In genomic region chr22:41682033-41682807, GRCh38 we compare ENCODE assay signal across 8 cellular contexts. TPM values are rescaled to one million over a fixed set of nuclear protein-coding genes. Genes with fewer than 3 reads are reported as not detected.
DNase-seq lines count a peak whose midpoint lies in the region; ATAC-seq and TF ChIP-seq lines count a peak whose summit lies in the region.

No MANE protein-coding gene starts in this region.

- peak overlapping the region; percentile 87 for H3K9ac ChIP-seq in HCT116 (ENCODE audit: low read length)

- peak overlapping the region; percentile 72 to 77 for H3K4me3 ChIP-seq in HCT116 (replicated peaks in 1 of 2; ENCODE audit: low read depth in 1 of 2, low read length in 2 of 2)

- no peaks in the 10 kb centered on the region for H3K27me3 ChIP-seq in HCT116 (ENCODE audit: insufficient read depth, low read length)

- H3K36me3 ChIP-seq in HCT116 (ENCODE audit: control insufficient read depth in 1 of 2, insufficient read depth in 2 of 2, low read length in 2 of 2), result peaks cover 22 to 27% of the 10 kb centered on the region in 2 experiments; a peak in 3 of 4 replicates

- RAD21 ChIA-PET in HCT116 (lab: Charles Lee; ENCODE audit: low non-redundant PET in 1 of 2, low total read pairs in 2 of 2, uncharacterized antibody in 2 of 2, unreplicated experiment in 2 of 2), result no interaction called here

- no peaks in the 10 kb centered on the region for H3K9me3 ChIP-seq in HCT116 (ENCODE audit: control insufficient read depth in 1 of 2, insufficient read depth in 1 of 2, low read depth in 1 of 2, low read length in 2 of 2)

- TSS peak; percentile 50 for BruUV-seq in HCT116 (replicated peaks; lab: Mats Ljungman, UMichigan)

- H2AFZ ChIP-seq in HCT116 (ENCODE audit: low read depth, low read length, poor library complexity, severe bottlenecking), result no peak overlapping the region

- intact Hi-C loops in HCT116 (cut with micrococcal nuclease), result no loop called here
- intact Hi-C loops in left colon (cut with DNase I, micrococcal nuclease), result no loop called here

- DNase-seq in DMS153 (lab: John Stamatoyannopoulos, UW), result peak; percentile 50
- peak; percentile 73 for DNase-seq in HCT116 (ENCODE audit: low read depth, low spot score)
- peak; percentile 65 for DNase-seq in NCI-H2196 (lab: John Stamatoyannopoulos, UW; ENCODE audit: unreplicated experiment)
- peak; percentile 76 to 82 for DNase-seq in activated CD4-positive, alpha-beta T cell treated with anti-CD3 and anti-CD28 coated beads for 4 hours
- peak; percentile 85 to 86 for DNase-seq in left colon
- peak; percentile 69 to 73 for DNase-seq in stimulated activated CD4-positive, alpha-beta T cell treated with anti-CD3 and anti-CD28 coated beads, Interleukin-15, amount 100 ng/mL, for 48 hours (ENCODE audit: low read depth in 2 of 2)
- DNase-seq in NCI-H128 (lab: John Stamatoyannopoulos, UW; ENCODE audit: unreplicated experiment), result no peak

- H3K27ac ChIP-seq in HCT116 (ENCODE audit: low read depth, low read length), result peak overlapping the region; percentile 66
- H3K27ac ChIP-seq in cingulate gyrus (ENCODE audit: low read depth, low read length), result peak overlapping the region; percentile 76

- peaks cover 100% of the 10 kb centered on the region for H3K79me2 ChIP-seq in HCT116 (ENCODE audit: insufficient read depth, low read length)

- peak; percentile 30 for TF ChIP-seq POLR2A in HCT116 (IDR thresholded peaks at IDR 0.05; ENCODE audit: borderline replicate concordance, extremely low read depth, insufficient read depth, insufficient read length)

- H3K4me2 ChIP-seq in HCT116 (ENCODE audit: low read length), result peak overlapping the region; percentile 66

- H3K9me2 ChIP-seq in HCT116 (ENCODE audit: insufficient read depth), result no peaks in the 10 kb centered on the region

- peaks cover 8 to 29% of the 10 kb centered on the region in 2 experiments for H3K4me1 ChIP-seq in HCT116 (ENCODE audit: control insufficient read depth in 1 of 2, insufficient read depth in 2 of 2, low read length in 2 of 2)

- peak; percentile 91 for ATAC-seq in HCT116
- ATAC-seq in left colon, result peak; percentile 97

- CTCF ChIA-PET in HCT116 (lab: Charles Lee), result no interaction called here

- TF ChIP-seq RAD21 in HCT116 (IDR thresholded peaks at IDR 0.05; ENCODE audit: low read depth), result no peak

- H4K20me1 ChIP-seq in HCT116 (ENCODE audit: insufficient read depth), result peaks cover 36% of the 10 kb centered on the region; the same call in 1 of the 2 replicates

- POLR2A ChIA-PET in HCT116 (lab: Charles Lee), result no interaction called here

- no peak for TF ChIP-seq CTCF in HCT116 (IDR thresholded peaks at IDR 0.05 in 2 of 3, conservative IDR thresholded peaks at IDR 0.05 in 1 of 3; ENCODE audit: borderline replicate concordance in 1 of 3, insufficient read depth in 1 of 3, low read depth in 2 of 3, low read length in 2 of 3)

TF ChIP-seq in HCT116, 20 proteins besides CTCF, POLR2A, EP300 and RAD21:
- peak; percentile 65 for TF ChIP-seq SIN3A (IDR thresholded peaks at IDR 0.05; ENCODE audit: low read depth)
- no peak for TF ChIP-seq JUND (IDR thresholded peaks at IDR 0.05)
- TF ChIP-seq POLR2AphosphoS5 (IDR thresholded peaks at IDR 0.05; ENCODE audit: low read depth, low read length), result peak; percentile 77
- TF ChIP-seq SP1 (IDR thresholded peaks at IDR 0.05; ENCODE audit: low read depth), result peak; percentile 27; the same call in 1 of the 2 replicates
- TF ChIP-seq MAX (IDR thresholded peaks at IDR 0.05), result peak; percentile 82
- no peak for TF ChIP-seq TCF7L2 (IDR thresholded peaks at IDR 0.05; ENCODE audit: borderline replicate concordance, extremely low read depth, insufficient read depth, insufficient read length)
TF ChIP-seq in HCT116: peak in this region for 4.

RNA-seq across cellular contexts. Expression of gene SNU13, which starts 6.4 kb away (rescaled TPM):
- 283 TPM for total RNA-seq in HCT116 (2021; ENCODE audit: unreplicated experiment)
- polyA plus RNA-seq in HCT116 (2012), result 261 and 269 TPM in 2 replicates
- 10 to 100 TPM; 87.8 to 91.4 TPM for total RNA-seq in left colon

RNA-seq across cellular contexts. Expression of gene MEI1, which starts 17.1 kb away (rescaled TPM):
- total RNA-seq in HCT116 (2021; ENCODE audit: unreplicated experiment) (0.64 TPM), left colon (1 to 10 TPM; 1.9 to 6.2 TPM)
- 0.54 and 1.2 TPM in 2 replicates for polyA plus RNA-seq in HCT116 (2012)
